Comparison of ENCODE assay signal across 16 cellular contexts in the genomic region with DNA sequence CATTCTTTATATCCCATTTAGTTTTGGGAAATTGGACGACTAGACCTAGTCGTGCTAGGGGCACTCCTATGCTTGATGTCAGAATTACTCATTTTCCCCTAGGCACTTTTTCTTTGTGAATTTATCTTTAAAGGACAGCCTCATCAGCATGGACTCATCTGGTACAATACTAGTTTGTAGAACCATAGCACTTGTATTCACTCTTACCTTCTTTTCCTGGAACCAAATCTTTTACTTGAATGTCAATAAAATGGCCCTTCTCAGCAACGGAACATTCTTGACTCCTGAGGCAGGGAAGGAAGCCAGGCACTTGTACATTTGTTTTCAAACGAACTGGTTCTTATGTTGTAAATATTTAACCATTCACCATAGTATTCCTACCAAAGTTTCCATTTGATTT.
DNase-seq lines count a peak whose midpoint lies in the region; ATAC-seq and TF ChIP-seq lines count a peak whose summit lies in the region.
"Had no signal": no experiment of that assay in that cellular context is flagged by ENCODE, and none has a peak within 500 bp of the region (broad histone marks: within the 10 kb centered on the region; RNA-seq: fewer than 3 reads in every experiment).

No MANE protein-coding gene starts in this region.

- no peak for TF ChIP-seq CTCF in SK-N-SH (IDR thresholded peaks at IDR 0.05)

- H3K9me3 ChIP-seq in SK-N-SH (no peaks in the 10 kb centered on the region), muscle layer of duodenum (ENCODE audit: control insufficient read depth in 1 of 2, low read length in 2 of 2) (no peaks in the 10 kb centered on the region)

- no peak for TF ChIP-seq RAD21 in SK-N-SH (IDR thresholded peaks at IDR 0.05; ENCODE audit: low read length)

- peak overlapping the region; percentile 33; the same call in 1 of the 2 replicates for H3K9ac ChIP-seq in SK-N-SH

- H3F3A ChIP-seq in SK-N-SH (replicated peaks; ENCODE audit: insufficient read depth): peaks cover 38% of the 10 kb centered on the region

- POLR2A ChIA-PET in SK-N-SH (lab: Yijun Ruan, JAX): no interaction called here

- CTCF ChIA-PET in SK-N-SH (lab: Yijun Ruan, JAX): interaction anchor here (1.4 kb wide), 1 partner anchor 22 kb away, joined by 3 read pairs; no protein-coding TSS in a partner anchor

- H2AFZ ChIP-seq in SK-N-SH (ENCODE audit: low read depth): peak overlapping the region; percentile 31; the same call in 1 of the 2 replicates

- H3K4me1 ChIP-seq in SK-N-SH (ENCODE audit: control insufficient read depth in 1 of 2, insufficient read depth in 2 of 2, low read depth in 1 of 2, low read length in 1 of 2) (peaks cover 4 to 35% of the 10 kb centered on the region in 2 experiments; a peak in 3 of 4 replicates), muscle layer of duodenum (ENCODE audit: control insufficient read depth in 1 of 2, insufficient read depth in 2 of 2, low read length in 2 of 2) (peaks cover 12 to 15% of the 10 kb centered on the region in 2 donors)

- no peak overlapping the region for H3K4me2 ChIP-seq in SK-N-SH

- H3K79me2 ChIP-seq in SK-N-SH (ENCODE audit: insufficient read depth): no peaks in the 10 kb centered on the region

- DNase-seq in SK-N-SH (no peak), NCI-H187 (lab: John Stamatoyannopoulos, UW) (no peak), NCI-H524 (lab: John Stamatoyannopoulos, UW) (no peak)
- DNase-seq: 8988T; activated CD8-positive, alpha-beta memory T cell treated with anti-CD3 and anti-CD28 coated beads, Interleukin-2, amount 50 U/mL, for 48 hours; activated naive CD8-positive, alpha-beta T cell treated with anti-CD3 and anti-CD28 coated beads, Interleukin-2, amount 10 ng/mL, durations not matched to agents 7 days and 5 days; CD8-positive, alpha-beta memory T cell; dermis blood vessel endothelial cell; NCI-H2171 treated with DMSO at 0.1 percent for 48 hours; stimulated activated naive CD4-positive, alpha-beta T cell had no signal

- H3K27me3 ChIP-seq in SK-N-SH (ENCODE audit: insufficient read depth): no peaks in the 10 kb centered on the region
- no peaks in the 10 kb centered on the region for H3K27me3 ChIP-seq in muscle layer of duodenum (ENCODE audit: low read depth, low read length)

- TF ChIP-seq EP300 in SK-N-SH (IDR thresholded peaks at IDR 0.05; ENCODE audit: borderline replicate concordance in 1 of 2, low read depth in 1 of 2, low read length in 1 of 2): no peak

- H4K20me1 ChIP-seq in SK-N-SH (ENCODE audit: insufficient read depth): no peaks in the 10 kb centered on the region

- H3K9me2 ChIP-seq in SK-N-SH: no peaks in the 10 kb centered on the region

- 59% methylated on average over 4 of the region's 4 CpGs for WGBS in SK-N-SH (ENCODE audit: low lambda C conversion rate)

- H3K4me3 ChIP-seq in SK-N-SH (ENCODE audit: low read depth in 2 of 2, low read length in 1 of 2) (no peak overlapping the region), muscle layer of duodenum (ENCODE audit: low read depth in 1 of 2, low read length in 2 of 2) (no peak overlapping the region)

- H3K27ac ChIP-seq in SK-N-SH (ENCODE audit: low read depth in 2 of 2, low read length in 1 of 2) (peak overlapping the region; percentile 91 to 95; a peak in 3 of 4 replicates), muscle layer of duodenum (ENCODE audit: low read length) (peak overlapping the region; percentile 94)

- ATAC-seq in SK-N-SH treated with all-trans-retinoic acid at 6 μM for 48 hours (no peak), esophagus mucosa (peak; percentile 73), GM18858 (IDR thresholded peaks at IDR 0.05; ENCODE audit: unreplicated experiment) (no peak), HG03159 (IDR thresholded peaks at IDR 0.05; ENCODE audit: unreplicated experiment) (no peak)
- ATAC-seq: natural killer cell treated with Interleukin-12 subunit alpha and Interleukin-12 subunit beta and Interleukin-15 and Interleukin-18, amount 100 ng/mL, for 72 hours had no signal

- H3K36me3 ChIP-seq in SK-N-SH (replicated peaks in 1 of 2; ENCODE audit: control insufficient read depth in 1 of 2, insufficient read depth in 2 of 2, low read length in 1 of 2) (no peaks in the 10 kb centered on the region), muscle layer of duodenum (ENCODE audit: control insufficient read depth in 1 of 2, insufficient read depth in 2 of 2, low read length in 2 of 2) (no peaks in the 10 kb centered on the region)

TF ChIP-seq in SK-N-SH, 30 proteins besides CTCF, POLR2A, EP300 and RAD21:
- TF ChIP-seq ELF1 (IDR thresholded peaks at IDR 0.05): no peak
- TF ChIP-seq RXRA (IDR thresholded peaks at IDR 0.05; ENCODE audit: borderline replicate concordance, low read depth): no peak
- TF ChIP-seq TEAD4 (IDR thresholded peaks at IDR 0.05; ENCODE audit: borderline replicate concordance, insufficient read depth): no peak
- TF ChIP-seq POLR2AphosphoS5 (IDR thresholded peaks at IDR 0.05; ENCODE audit: low read depth, low read length): no peak
- TF ChIP-seq FOXJ3 (CRISPR knock-in tag; IDR thresholded peaks at IDR 0.05): no peak
- TF ChIP-seq, protein P1, sequence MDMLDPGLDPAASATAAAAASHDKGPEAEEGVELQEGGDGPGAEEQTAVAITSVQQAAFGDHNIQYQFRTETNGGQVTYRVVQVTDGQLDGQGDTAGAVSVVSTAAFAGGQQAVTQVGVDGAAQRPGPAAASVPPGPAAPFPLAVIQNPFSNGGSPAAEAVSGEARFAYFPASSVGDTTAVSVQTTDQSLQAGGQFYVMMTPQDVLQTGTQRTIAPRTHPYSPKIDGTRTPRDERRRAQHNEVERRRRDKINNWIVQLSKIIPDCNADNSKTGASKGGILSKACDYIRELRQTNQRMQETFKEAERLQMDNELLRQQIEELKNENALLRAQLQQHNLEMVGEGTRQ (IDR thresholded peaks at IDR 0.05; ENCODE audit: borderline replicate concordance, low read depth, low read length): no peak
- TF ChIP-seq FOXM1 (IDR thresholded peaks at IDR 0.05; ENCODE audit: low read depth): no peak

TF ChIP-seq in SK-N-SH treated with all-trans-retinoic acid at 6 μM for 48 hours, 23 proteins besides CTCF, POLR2A, EP300 and RAD21:
- TF ChIP-seq SNAI2 (CRISPR knock-in tag; IDR thresholded peaks at IDR 0.05) (no peak), ZFP30 (CRISPR knock-in tag; IDR thresholded peaks at IDR 0.05) (no peak), ZC3H10 (CRISPR knock-in tag; IDR thresholded peaks at IDR 0.05) (no peak), TOX (CRISPR knock-in tag; IDR thresholded peaks at IDR 0.05; ENCODE audit: borderline replicate concordance) (no peak), OSR1 (CRISPR knock-in tag; IDR thresholded peaks at IDR 0.05) (no peak), BACH2 (CRISPR knock-in tag; IDR thresholded peaks at IDR 0.05; ENCODE audit: borderline replicate concordance) (no peak), ZFP3 (CRISPR knock-in tag; IDR thresholded peaks at IDR 0.05) (no peak), ZNF8 (CRISPR knock-in tag; IDR thresholded peaks at IDR 0.05) (no peak), GLIS3 (CRISPR knock-in tag; IDR thresholded peaks at IDR 0.05) (no peak), TCF4 (CRISPR knock-in tag; IDR thresholded peaks at IDR 0.05; ENCODE audit: borderline replicate concordance) (no peak), ZNF565 (CRISPR knock-in tag; conservative IDR thresholded peaks at IDR 0.05; ENCODE audit: low read depth) (no peak)
- TF ChIP-seq, protein P2, sequence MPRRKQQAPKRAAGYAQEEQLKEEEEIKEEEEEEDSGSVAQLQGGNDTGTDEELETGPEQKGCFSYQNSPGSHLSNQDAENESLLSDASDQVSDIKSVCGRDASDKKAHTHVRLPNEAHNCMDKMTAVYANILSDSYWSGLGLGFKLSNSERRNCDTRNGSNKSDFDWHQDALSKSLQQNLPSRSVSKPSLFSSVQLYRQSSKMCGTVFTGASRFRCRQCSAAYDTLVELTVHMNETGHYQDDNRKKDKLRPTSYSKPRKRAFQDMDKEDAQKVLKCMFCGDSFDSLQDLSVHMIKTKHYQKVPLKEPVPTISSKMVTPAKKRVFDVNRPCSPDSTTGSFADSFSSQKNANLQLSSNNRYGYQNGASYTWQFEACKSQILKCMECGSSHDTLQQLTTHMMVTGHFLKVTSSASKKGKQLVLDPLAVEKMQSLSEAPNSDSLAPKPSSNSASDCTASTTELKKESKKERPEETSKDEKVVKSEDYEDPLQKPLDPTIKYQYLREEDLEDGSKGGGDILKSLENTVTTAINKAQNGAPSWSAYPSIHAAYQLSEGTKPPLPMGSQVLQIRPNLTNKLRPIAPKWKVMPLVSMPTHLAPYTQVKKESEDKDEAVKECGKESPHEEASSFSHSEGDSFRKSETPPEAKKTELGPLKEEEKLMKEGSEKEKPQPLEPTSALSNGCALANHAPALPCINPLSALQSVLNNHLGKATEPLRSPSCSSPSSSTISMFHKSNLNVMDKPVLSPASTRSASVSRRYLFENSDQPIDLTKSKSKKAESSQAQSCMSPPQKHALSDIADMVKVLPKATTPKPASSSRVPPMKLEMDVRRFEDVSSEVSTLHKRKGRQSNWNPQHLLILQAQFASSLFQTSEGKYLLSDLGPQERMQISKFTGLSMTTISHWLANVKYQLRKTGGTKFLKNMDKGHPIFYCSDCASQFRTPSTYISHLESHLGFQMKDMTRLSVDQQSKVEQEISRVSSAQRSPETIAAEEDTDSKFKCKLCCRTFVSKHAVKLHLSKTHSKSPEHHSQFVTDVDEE (CRISPR knock-in tag; IDR thresholded peaks at IDR 0.05): no peak
